Comparison of ENCODE assay signal across 1 cellular context in the genomic region with DNA sequence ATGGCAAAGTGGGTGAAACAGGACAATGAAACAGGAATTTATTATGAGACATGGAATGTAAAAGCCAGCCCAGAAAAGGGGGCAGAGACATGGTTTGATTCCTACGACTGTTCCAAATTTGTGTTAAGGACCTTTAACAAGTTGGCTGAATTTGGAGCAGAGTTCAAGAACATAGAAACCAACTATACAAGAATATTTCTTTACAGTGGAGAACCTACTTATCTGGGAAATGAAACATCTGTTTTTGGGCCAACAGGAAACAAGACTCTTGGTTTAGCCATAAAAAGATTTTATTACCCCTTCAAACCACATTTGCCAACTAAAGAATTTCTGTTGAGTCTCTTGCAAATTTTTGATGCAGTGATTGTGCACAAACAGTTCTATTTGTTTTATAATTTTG.
TF ChIP-seq lines count a peak whose summit lies in the region.

No MANE protein-coding gene starts in this region.

TF ChIP-seq in HepG2, 621 proteins besides CTCF, POLR2A, EP300 and RAD21:
- no peak for TF ChIP-seq KDM5A (IDR thresholded peaks at IDR 0.05; ENCODE audit: borderline replicate concordance, low read length)
- TF ChIP-seq, protein P1, sequence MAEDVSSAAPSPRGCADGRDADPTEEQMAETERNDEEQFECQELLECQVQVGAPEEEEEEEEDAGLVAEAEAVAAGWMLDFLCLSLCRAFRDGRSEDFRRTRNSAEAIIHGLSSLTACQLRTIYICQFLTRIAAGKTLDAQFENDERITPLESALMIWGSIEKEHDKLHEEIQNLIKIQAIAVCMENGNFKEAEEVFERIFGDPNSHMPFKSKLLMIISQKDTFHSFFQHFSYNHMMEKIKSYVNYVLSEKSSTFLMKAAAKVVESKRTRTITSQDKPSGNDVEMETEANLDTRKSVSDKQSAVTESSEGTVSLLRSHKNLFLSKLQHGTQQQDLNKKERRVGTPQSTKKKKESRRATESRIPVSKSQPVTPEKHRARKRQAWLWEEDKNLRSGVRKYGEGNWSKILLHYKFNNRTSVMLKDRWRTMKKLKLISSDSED (CRISPR knock-in tag; IDR thresholded peaks at IDR 0.05): no peak
- no peak for TF ChIP-seq JUN (CRISPR knock-in tag; IDR thresholded peaks at IDR 0.05)
- no peak for TF ChIP-seq ARNT2 (CRISPR knock-in tag; IDR thresholded peaks at IDR 0.05; ENCODE audit: low read depth)
- no peak for TF ChIP-seq CHCHD3 (CRISPR knock-in tag; IDR thresholded peaks at IDR 0.05)
- no peak for TF ChIP-seq ZNF235 (CRISPR knock-in tag; IDR thresholded peaks at IDR 0.05; ENCODE audit: borderline replicate concordance)
- no peak for TF ChIP-seq CCDC6 (CRISPR knock-in tag; IDR thresholded peaks at IDR 0.05)
- no peak for TF ChIP-seq ZSCAN5A (CRISPR knock-in tag; IDR thresholded peaks at IDR 0.05; ENCODE audit: borderline replicate concordance)
- TF ChIP-seq, protein P2, sequence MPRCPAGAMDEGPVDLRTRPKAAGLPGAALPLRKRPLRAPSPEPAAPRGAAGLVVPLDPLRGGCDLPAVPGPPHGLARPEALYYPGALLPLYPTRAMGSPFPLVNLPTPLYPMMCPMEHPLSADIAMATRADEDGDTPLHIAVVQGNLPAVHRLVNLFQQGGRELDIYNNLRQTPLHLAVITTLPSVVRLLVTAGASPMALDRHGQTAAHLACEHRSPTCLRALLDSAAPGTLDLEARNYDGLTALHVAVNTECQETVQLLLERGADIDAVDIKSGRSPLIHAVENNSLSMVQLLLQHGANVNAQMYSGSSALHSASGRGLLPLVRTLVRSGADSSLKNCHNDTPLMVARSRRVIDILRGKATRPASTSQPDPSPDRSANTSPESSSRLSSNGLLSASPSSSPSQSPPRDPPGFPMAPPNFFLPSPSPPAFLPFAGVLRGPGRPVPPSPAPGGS (CRISPR knock-in tag; IDR thresholded peaks at IDR 0.05): no peak
- no peak for TF ChIP-seq MAF1 (CRISPR knock-in tag; IDR thresholded peaks at IDR 0.05; ENCODE audit: borderline replicate concordance)
- no peak for TF ChIP-seq ZNF207 (IDR thresholded peaks at IDR 0.05; ENCODE audit: borderline replicate concordance)
- no peak for TF ChIP-seq GTF2F1 (IDR thresholded peaks at IDR 0.05; ENCODE audit: low read length)
TF ChIP-seq in HepG2: peak in this region for 0.
